Comparison of ENCODE assay signal across 22 cellular contexts in genomic region chr1:106899644-106900043, GRCh38.
"Had no signal": no experiment of that assay in that cellular context is flagged by ENCODE, and none has a peak within 500 bp of the region (broad histone marks: within the 10 kb centered on the region; RNA-seq: fewer than 3 reads in every experiment).

No MANE protein-coding gene starts in this region.

- DNase-seq: stimulated activated CD4-positive, alpha-beta T cell treated with anti-CD3 and anti-CD28 coated beads, Interleukin-2, amount 100 ng/mL, for 48 hours; stimulated activated CD4-positive, alpha-beta T cell treated with anti-CD3 and anti-CD28 coated beads, Interleukin-4, amount 100 ng/mL, for 1 hour; stimulated activated CD4-positive, alpha-beta T cell treated with anti-CD3 and anti-CD28 coated beads, Interleukin-4, amount 100 ng/mL, for 24 hours; stimulated activated CD4-positive, alpha-beta T cell treated with anti-CD3 and anti-CD28 coated beads, Interleukin-4, amount 100 ng/mL, for 4 hours; stimulated activated CD8-positive, alpha-beta memory T cell treated with anti-CD3 and anti-CD28 coated beads, Interleukin-4, amount 100 ng/mL, for 48 hours; stimulated activated naive B cell treated with anti-CD40 and anti-IgM and Interleukin-4, amounts not matched to agents 10 μg/mL and 1 μg/mL and 100 μg/mL, for 72 hours; stimulated activated naive CD4-positive, alpha-beta T cell; stimulated activated naive CD4-positive, alpha-beta T cell treated with Interleukin-2 at 50 U/mL for 16 hours; stimulated activated naive CD8-positive, alpha-beta T cell treated with anti-CD3 and anti-CD28 coated beads, Interleukin-15, amount 100 ng/mL, for 72 hours; stimulated activated naive CD8-positive, alpha-beta T cell treated with anti-CD3 and anti-CD28 coated beads, Interleukin-15, Interleukin-2, amounts not matched to agents 100 U/mL and 50 U/mL, for 24 hours; stomach; substantia nigra; testis; thyroid gland; tibial artery; transverse colon; trophoblast cell; upper lobe of left lung; upper lobe of right lung; uterus had no signal

- ATAC-seq: stimulated activated effector memory CD8-positive, alpha-beta T cell treated with anti-CD3 and anti-CD28 coated beads, Interleukin-12 subunit alpha, Interleukin-12 subunit beta, amount 100 ng/mL, for 72 hours; stimulated activated memory B cell treated with anti-CD40 and anti-IgM and Interleukin-4, amounts not matched to agents 10 μg/mL and 1 μg/mL and 100 μg/mL, for 72 hours; stimulated activated naive B cell treated with anti-CD40 and anti-IgM and Interleukin-4, amounts not matched to agents 10 μg/mL and 1 μg/mL and 100 μg/mL, for 72 hours; stimulated activated naive CD8-positive, alpha-beta T cell treated with anti-CD3 and anti-CD28 coated beads, Interleukin-15, amount 100 ng/mL, for 72 hours; stimulated activated naive CD8-positive, alpha-beta T cell treated with anti-CD3 and anti-CD28 coated beads, Interleukin-15, Interleukin-2, amounts not matched to agents 100 U/mL and 50 U/mL, for 24 hours; upper lobe of right lung had no signal
